15 cellular contexts compared by ENCODE assay signal in genomic region chr5:14655146-14655741, GRCh38.
"Had no signal": no experiment of that assay in that cellular context is flagged by ENCODE, and none has a peak within 500 bp of the region (broad histone marks: within the 10 kb centered on the region; RNA-seq: fewer than 3 reads in every experiment).

No MANE protein-coding gene starts in this region.

- H3K27ac Mint-ChIP-seq: activated CD4-positive, alpha-beta T cell treated with anti-CD3 and anti-CD28 coated beads, Interleukin-2, amount 10 ng/mL, durations not matched to agents 7 days and 5 days; activated T-helper 2 cell treated with anti-CD3 and anti-CD28 coated beads, Interferon-gamma antibody, Interleukin-2, Interleukin-4, amounts not matched to agents 10 μg/mL and 5 μg/mL and 100 μg/mL, durations not matched to agents 14 hours and 24 hours and 36 hours; T-helper 2 cell treated with Interferon-gamma antibody and Interleukin-4, amounts not matched to agents 5 μg/mL and 100 μg/mL, for 36 hours had no signal

- DNase-seq: activated CD4-positive, alpha-beta T cell treated with anti-CD3 and anti-CD28 coated beads, Interleukin-2, amount 10 ng/mL, durations not matched to agents 7 days and 5 days; activated naive CD4-positive, alpha-beta T cell treated with anti-CD3 and anti-CD28 coated beads, Interleukin-2, amount 50 U/mL, for 16 hours; islet precursor cell; midbrain; right cardiac atrium; small intestine; stimulated activated CD4-positive, alpha-beta T cell treated with anti-CD3 and anti-CD28 coated beads, Interleukin-4, amount 100 ng/mL, for 24 hours; stimulated activated naive CD4-positive, alpha-beta T cell treated with Interleukin-2 at 50 U/mL for 16 hours; trophoblast cell had no signal

- H3K27me3 ChIP-seq: suprapubic skin had no signal

- H3K27ac ChIP-seq: cardiac muscle cell, prostate gland, suprapubic skin had no signal

- H3K4me3 Mint-ChIP-seq: activated CD4-positive, alpha-beta T cell treated with anti-CD3 and anti-CD28 coated beads, Interleukin-2, amount 10 ng/mL, durations not matched to agents 7 days and 5 days; T-helper 2 cell treated with Interferon-gamma antibody and Interleukin-4, amounts not matched to agents 5 μg/mL and 100 μg/mL, for 36 hours had no signal

- H3K4me1 ChIP-seq: prostate gland, suprapubic skin had no signal

- H3K9me3 ChIP-seq: prostate gland, suprapubic skin had no signal

- H3K36me3 ChIP-seq: cardiac muscle cell, prostate gland, suprapubic skin had no signal

- ATAC-seq: right cardiac atrium had no signal

- H3K9me3 Mint-ChIP-seq: activated T-helper 2 cell treated with anti-CD3 and anti-CD28 coated beads, Interferon-gamma antibody, Interleukin-2, Interleukin-4, amounts not matched to agents 10 μg/mL and 5 μg/mL and 100 μg/mL, durations not matched to agents 14 hours and 24 hours and 36 hours; T-helper 2 cell treated with Interferon-gamma antibody and Interleukin-4, amounts not matched to agents 5 μg/mL and 100 μg/mL, for 36 hours had no signal

- H3K4me3 ChIP-seq: cardiac muscle cell, lung, prostate gland, suprapubic skin had no signal
